9 cellular contexts compared by ENCODE assay signal in the genomic region with DNA sequence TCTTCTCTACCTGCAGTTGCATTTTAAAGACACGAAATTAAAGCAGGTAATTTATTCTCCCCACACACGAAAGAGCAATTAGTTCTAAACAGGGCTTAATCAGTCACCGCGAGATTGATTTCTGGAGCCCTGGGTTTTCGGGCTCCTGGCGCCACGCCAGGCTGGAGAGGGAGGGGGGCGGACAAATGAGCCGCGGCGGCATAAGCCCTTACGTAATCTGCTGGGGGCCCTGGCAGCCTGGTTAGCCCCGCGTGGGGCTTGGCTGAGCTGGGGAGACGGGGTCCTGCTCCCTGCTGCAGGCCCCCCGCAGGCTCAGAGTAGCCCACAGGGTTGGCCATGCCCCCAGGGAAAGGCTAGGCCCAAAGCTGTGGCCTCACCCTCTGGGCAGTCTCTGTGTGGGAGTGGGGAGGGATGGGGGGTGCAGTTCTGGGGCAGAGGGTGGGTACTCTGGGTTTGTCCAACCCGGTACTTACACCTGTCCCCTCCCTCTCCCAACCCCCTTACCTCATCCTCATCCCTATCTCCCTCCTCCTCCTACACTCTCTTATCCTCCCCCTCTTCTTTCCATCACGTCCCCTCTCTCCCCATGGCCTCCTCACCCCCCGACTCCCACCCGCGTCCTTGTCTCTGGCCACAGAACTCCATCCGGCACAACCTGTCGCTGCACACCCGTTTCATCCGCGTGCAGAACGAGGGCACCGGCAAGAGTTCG. TPM values are rescaled to one million over a fixed set of nuclear protein-coding genes. Genes with fewer than 3 reads are reported as not detected.
DNase-seq lines count a peak whose midpoint lies in the region; ATAC-seq, FAIRE-seq and TF ChIP-seq lines count a peak whose summit lies in the region.
"Had no signal": no experiment of that assay in that cellular context is flagged by ENCODE, and none has a peak within 500 bp of the region (broad histone marks: within the 10 kb centered on the region; RNA-seq: fewer than 3 reads in every experiment).

No MANE protein-coding gene starts in this region.

- H3K9ac ChIP-seq in endocrine pancreas (ENCODE audit: control insufficient read depth, insufficient read depth, low read length) = peak overlapping the region; percentile 16

- no peaks in the 10 kb centered on the region for H3K27me3 ChIP-seq in PC-9 (ENCODE audit: insufficient read depth, low read depth)
- no peaks in the 10 kb centered on the region for H3K27me3 ChIP-seq in endocrine pancreas (ENCODE audit: control insufficient read depth, insufficient read depth, low read length)

- H3K4me1 ChIP-seq in PC-9 (replicated peaks; ENCODE audit: insufficient read depth) (peaks cover 23% of the 10 kb centered on the region), endocrine pancreas (ENCODE audit: control insufficient read depth, insufficient read depth, low read length) (no peaks in the 10 kb centered on the region)

- peaks cover 5% of the 10 kb centered on the region; the same call in 1 of the 2 replicates for H3K79me2 ChIP-seq in PC-9 (ENCODE audit: low read depth)

- DNase-seq in activated CD8-positive, alpha-beta memory T cell treated with anti-CD3 and anti-CD28 coated beads, Interleukin-2, amount 10 ng/mL, durations not matched to agents 7 days and 5 days = no peak
- no peak for DNase-seq in activated CD8-positive, alpha-beta memory T cell treated with anti-CD3 and anti-CD28 coated beads for 24 hours
- DNase-seq in PC-9 (peak in 1 of 2 experiments; percentile 79), H54 (ENCODE audit: insufficient read length, low spot score) (no peak)

- no peak overlapping the region for H3K27ac Mint-ChIP-seq in activated CD8-positive, alpha-beta memory T cell treated with anti-CD3 and anti-CD28 coated beads, Interleukin-2, amount 10 ng/mL, durations not matched to agents 7 days and 5 days
- H3K27ac Mint-ChIP-seq in nephron = peak overlapping the region; percentile 46 to 74 (median 58)

- no peak for ATAC-seq in activated CD8-positive, alpha-beta memory T cell treated with anti-CD3 and anti-CD28 coated beads, Interleukin-2, amount 10 ng/mL, durations not matched to agents 7 days and 5 days
- ATAC-seq in GM18520 (IDR thresholded peaks at IDR 0.05; ENCODE audit: unreplicated experiment) (no peak), GM19397 (IDR thresholded peaks at IDR 0.05; ENCODE audit: unreplicated experiment) (no peak)

- intact Hi-C loops in PC-9 (cut with micrococcal nuclease; ENCODE audit: unreplicated experiment) = loop anchor here (1.0 kb wide), 1 partner anchor 20 kb away; the partner anchor contains the start of gene FOXO6

- no peak for TF ChIP-seq CTCF in PC-9 (conservative IDR thresholded peaks at IDR 0.05)
- no peak for TF ChIP-seq CTCF in nephron (IDR thresholded peaks at IDR 0.05; ENCODE audit: unreplicated experiment in 3 of 3)

- FAIRE-seq in H54 (lab: Jason Lieb, UNC) = no peak

- H3K27ac ChIP-seq in PC-9 = peak overlapping the region; percentile 53

- no peaks in the 10 kb centered on the region; the same call in 1 of the 2 replicates for H4K20me1 ChIP-seq in PC-9 (ENCODE audit: insufficient read depth)

- H3K4me1 Mint-ChIP-seq in activated CD8-positive, alpha-beta memory T cell treated with anti-CD3 and anti-CD28 coated beads, Interleukin-2, amount 10 ng/mL, durations not matched to agents 7 days and 5 days = peaks cover 9% of the 10 kb centered on the region
- H3K4me1 Mint-ChIP-seq in nephron = peaks cover 72% of the 10 kb centered on the region

- peaks cover 8% of the 10 kb centered on the region; the same call in 1 of the 2 replicates for H3F3A ChIP-seq in PC-9 (ENCODE audit: insufficient read depth, low read depth)

- POLR2A ChIA-PET in PC-9 (lab: Charles Lee; ENCODE audit: unreplicated experiment) = interaction anchor here (0.6 to 1.6 kb wide), 4 partner anchors 9 to 107 kb away, joined by 3 to 8 read pairs (median 5); partner anchors contain the start of gene FOXO6

- H3K9me3 Mint-ChIP-seq in activated CD8-positive, alpha-beta memory T cell treated with anti-CD3 and anti-CD28 coated beads, Interleukin-2, amount 10 ng/mL, durations not matched to agents 7 days and 5 days (ENCODE audit: low read depth) = no peaks in the 10 kb centered on the region
- H3K9me3 Mint-ChIP-seq in nephron = no peaks in the 10 kb centered on the region

- H3K9me3 ChIP-seq in PC-9 (ENCODE audit: insufficient read depth, low read depth) (no peaks in the 10 kb centered on the region), endocrine pancreas (ENCODE audit: control insufficient read depth, low read length) (no peaks in the 10 kb centered on the region)

- no peaks in the 10 kb centered on the region for H3K9me2 ChIP-seq in PC-9 (ENCODE audit: insufficient read depth)

- no peaks in the 10 kb centered on the region for H3K36me3 Mint-ChIP-seq in activated CD8-positive, alpha-beta memory T cell treated with anti-CD3 and anti-CD28 coated beads, Interleukin-2, amount 10 ng/mL, durations not matched to agents 7 days and 5 days
- peaks cover 3% of the 10 kb centered on the region for H3K36me3 Mint-ChIP-seq in nephron (ENCODE audit: low read depth)

- H3K36me3 ChIP-seq in PC-9 (ENCODE audit: low read depth) = 0 out of 2 replicates have a peak, but pooled peaks cover 4% of the 10 kb centered on the region
- no peaks in the 10 kb centered on the region for H3K36me3 ChIP-seq in endocrine pancreas (ENCODE audit: control insufficient read depth, insufficient read depth, low read length)

- TF ChIP-seq POLR2A in H54 (IDR thresholded peaks at IDR 0.05; ENCODE audit: low read depth, low read length) = no peak

- CTCF ChIA-PET in activated CD8-positive, alpha-beta memory T cell treated with anti-CD3 and anti-CD28 coated beads, Interleukin-2, amount 10 ng/mL, durations not matched to agents 7 days and 5 days (lab: Charles Lee) = interaction anchor here (0.7 to 1.0 kb wide), 3 partner anchors 11 to 99 kb away, joined by 3 read pairs; partner anchors contain the start of gene FOXO6
- CTCF ChIA-PET in PC-9 (lab: Charles Lee) = interaction anchor here (0.6 kb wide), 2 partner anchors 9 to 22 kb away, joined by 7 read pairs; no protein-coding TSS in a partner anchor

- H3K4me2 ChIP-seq in PC-9 = peak overlapping the region; percentile 98

- H2AFZ ChIP-seq in PC-9 = peak overlapping the region; percentile 58; the same call in 1 of the 2 replicates

- peak overlapping the region; percentile 50 for H3K4me3 Mint-ChIP-seq in activated CD8-positive, alpha-beta memory T cell treated with anti-CD3 and anti-CD28 coated beads, Interleukin-2, amount 10 ng/mL, durations not matched to agents 7 days and 5 days
- H3K4me3 Mint-ChIP-seq in nephron = peak overlapping the region; percentile 76 to 89 (median 86)

- peaks cover 54% of the 10 kb centered on the region for H3K27me3 Mint-ChIP-seq in activated CD8-positive, alpha-beta memory T cell treated with anti-CD3 and anti-CD28 coated beads, Interleukin-2, amount 10 ng/mL, durations not matched to agents 7 days and 5 days
- peaks cover 51% of the 10 kb centered on the region for H3K27me3 Mint-ChIP-seq in nephron (ENCODE audit: low read depth)

- BruUV-seq in PC-9 (replicated peaks; lab: Mats Ljungman, UMichigan) = no TSS peak

- peak overlapping the region; percentile 75 for H3K4me3 ChIP-seq in PC-9
- no peak overlapping the region for H3K4me3 ChIP-seq in endocrine pancreas (ENCODE audit: control insufficient read depth, insufficient read depth, low read length)

RNA-seq across cellular contexts. Expression of gene FOXO6, which starts 19.9 kb away (rescaled TPM):
- total RNA-seq in activated CD8-positive, alpha-beta memory T cell treated with anti-CD3 and anti-CD28 coated beads, Interleukin-2, amount 10 ng/mL, durations not matched to agents 7 days and 5 days = not detected
- total RNA-seq in PC-9 (2021) = 9.0 and 17.5 TPM in 2 replicates
- total RNA-seq: T-helper 1 cell treated with Interleukin-12 subunit alpha and Interleukin-12 subunit beta and Interleukin-4 antibody, amounts not matched to agents 30 ng/mL and 1 ng/mL, for 36 hours had no signal
